Comparison of ENCODE assay signal across 8 cellular contexts in the genomic region with DNA sequence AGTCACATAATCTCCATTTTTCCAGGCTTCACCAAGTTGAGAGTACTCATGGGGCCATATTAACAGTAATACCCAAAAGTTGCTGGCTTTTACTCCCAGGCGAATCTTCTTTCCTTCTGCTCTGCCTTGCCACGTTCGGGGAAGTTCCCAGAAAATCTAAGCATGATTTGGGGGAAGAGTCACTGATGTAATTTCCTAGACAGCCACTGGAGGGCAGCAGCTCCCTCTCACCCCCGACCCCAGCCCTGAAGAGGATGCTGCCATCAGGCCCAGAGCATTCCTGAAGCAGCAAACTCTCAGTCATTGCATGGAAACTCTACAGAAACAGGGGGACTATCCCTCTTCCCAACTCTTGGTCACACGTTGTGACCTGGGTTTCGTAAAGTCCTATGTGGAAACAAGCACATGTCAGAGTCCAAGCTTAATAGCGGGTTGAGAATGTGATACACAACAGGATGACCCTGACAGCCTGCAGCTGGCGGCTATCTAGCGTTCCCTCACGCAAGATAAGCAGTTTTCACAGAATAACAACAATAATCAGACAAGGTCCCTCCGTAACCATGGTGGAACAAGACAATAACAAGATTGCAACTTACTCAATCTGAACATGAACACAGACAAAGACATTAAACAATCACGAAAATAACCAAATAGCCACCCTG. TPM values are rescaled to one million over a fixed set of nuclear protein-coding genes. Genes with fewer than 3 reads are reported as not detected.
DNase-seq lines count a peak whose midpoint lies in the region; ATAC-seq, FAIRE-seq and TF ChIP-seq lines count a peak whose summit lies in the region.

No MANE protein-coding gene starts in this region.

- intact Hi-C loops in ascending aorta (cut with DNase I): loop anchor here (1.0 kb wide), 1 partner anchor 210 kb away; no protein-coding TSS in a partner anchor

- no peaks in the 10 kb centered on the region for H3K79me2 ChIP-seq in hepatocyte

- no peaks in the 10 kb centered on the region for H4K20me1 ChIP-seq in hepatocyte (ENCODE audit: insufficient read depth, poor library complexity, severe bottlenecking)

- H3K9me3 ChIP-seq in ascending aorta (no peaks in the 10 kb centered on the region), hepatocyte (ENCODE audit: low read depth) (no peaks in the 10 kb centered on the region)

- no peak for ATAC-seq in HG02759 (IDR thresholded peaks at IDR 0.05; ENCODE audit: unreplicated experiment)

- TF ChIP-seq CTCF in ascending aorta (IDR thresholded peaks at IDR 0.05): peak; percentile 65 to 89 (median 89)
- peak; percentile 81 for TF ChIP-seq CTCF in hepatocyte (IDR thresholded peaks at IDR 0.05; ENCODE audit: poor library complexity)

- peak; percentile 68 for DNase-seq in NAMALWA (ENCODE audit: low spot score)
- DNase-seq in T1000 (lab: John Stamatoyannopoulos, UW): peak; percentile 56
- DNase-seq in ascending aorta (ENCODE audit: low spot score in 2 of 2): peak in 1 of 2 donors; percentile 72
- DNase-seq in hepatocyte (ENCODE audit: low spot score): peak; percentile 79
- DNase-seq in stimulated activated CD4-positive, alpha-beta T cell treated with anti-CD3 and anti-CD28 coated beads, Interleukin-12 subunit alpha, Interleukin-12 subunit beta, amount 100 ng/mL, for 24 hours (ENCODE audit: low read depth in 2 of 2): peak; percentile 37 to 61
- DNase-seq in DMS79 (lab: John Stamatoyannopoulos, UW): no peak

- no peaks in the 10 kb centered on the region for H3K9me2 ChIP-seq in hepatocyte (replicated peaks; ENCODE audit: insufficient read depth)

- no peaks in the 10 kb centered on the region for H3K36me3 ChIP-seq in ascending aorta
- H3K36me3 ChIP-seq in hepatocyte (replicated peaks; ENCODE audit: insufficient read depth, low read depth): no peaks in the 10 kb centered on the region

- H3K27me3 ChIP-seq in ascending aorta: no peaks in the 10 kb centered on the region
- H3K27me3 ChIP-seq in hepatocyte: no peaks in the 10 kb centered on the region

- H3K27ac ChIP-seq in ascending aorta: no peak overlapping the region
- peak overlapping the region; percentile 57 for H3K27ac ChIP-seq in hepatocyte

- H2AFZ ChIP-seq in hepatocyte: peak overlapping the region; percentile 39

- H3K4me3 ChIP-seq in ascending aorta (no peak overlapping the region), hepatocyte (no peak overlapping the region)

- FAIRE-seq in G401.6 (lab: Jason Lieb, UNC): peak; percentile 62

- peak overlapping the region; percentile 37 for H3K4me2 ChIP-seq in hepatocyte

- WGBS in hepatocyte (ENCODE audit: low lambda C conversion rate, missing lambda C conversion rate): 40% methylated on average over 12 of the region's 12 CpGs

- H3K4me1 ChIP-seq in ascending aorta (peaks cover 0 to 4% of the 10 kb centered on the region in 2 donors), hepatocyte (ENCODE audit: insufficient read depth) (no peaks in the 10 kb centered on the region)

RNA-seq across cellular contexts. Expression of a gene that starts 43.8 kb away (rescaled TPM):
- 4.8 TPM for total RNA-seq in ascending aorta
- total RNA-seq in hepatocyte: 32.3 and 43.8 TPM in 2 replicates
- polyA plus RNA-seq in hepatocyte: 12.5 and 13.5 TPM in 2 replicates
